Comparison of ENCODE assay signal across 19 cellular contexts in the genomic region with DNA sequence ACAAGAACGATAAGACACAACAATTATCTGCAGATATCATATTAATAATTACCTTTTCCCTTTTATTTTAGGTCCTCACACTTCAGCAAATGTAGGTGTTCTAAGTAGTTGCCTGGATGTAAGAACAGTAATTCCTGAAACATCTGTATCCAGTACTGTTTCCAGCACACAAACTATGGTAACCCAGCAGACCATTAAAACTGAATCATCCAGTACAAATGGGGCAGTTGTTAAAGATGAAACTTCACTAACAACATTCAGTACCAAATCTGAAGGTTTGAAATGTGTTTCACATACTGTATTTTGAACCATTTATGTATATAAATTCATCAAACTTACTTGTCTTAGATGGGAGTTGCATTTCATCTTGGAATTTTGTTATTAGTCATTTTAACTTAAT. TPM values are rescaled to one million over a fixed set of nuclear protein-coding genes. Genes with fewer than 3 reads are reported as not detected.
A peak's percentile ranks its signal among the peaks of the same experiment; 100 is the strongest.
DNase-seq lines count a peak whose midpoint lies in the region; ATAC-seq lines count a peak whose summit lies in the region.
"Had no signal": no experiment of that assay in that cellular context is flagged by ENCODE, and none has a peak within 500 bp of the region (broad histone marks: within the 10 kb centered on the region; RNA-seq: fewer than 3 reads in every experiment).

No MANE protein-coding gene starts in this region.

- peaks cover 21% of the 10 kb centered on the region for H3K36me3 Mint-ChIP-seq in activated CD4-positive, alpha-beta T cell treated with anti-CD3 and anti-CD28 coated beads for 36 hours (ENCODE audit: low read depth)
- peaks cover 43% of the 10 kb centered on the region for H3K36me3 Mint-ChIP-seq in activated CD4-positive, alpha-beta T cell treated with anti-CD3 and anti-CD28 coated beads, Interleukin-2, amount 10 ng/mL, durations not matched to agents 7 days and 5 days (ENCODE audit: low read depth)

- H3K27me3 Mint-ChIP-seq in activated CD4-positive, alpha-beta T cell treated with anti-CD3 and anti-CD28 coated beads for 36 hours = no peaks in the 10 kb centered on the region
- no peaks in the 10 kb centered on the region for H3K27me3 Mint-ChIP-seq in activated CD4-positive, alpha-beta T cell treated with anti-CD3 and anti-CD28 coated beads, Interleukin-2, amount 10 ng/mL, durations not matched to agents 7 days and 5 days
- H3K27me3 Mint-ChIP-seq: CD4-positive, CD25-positive, alpha-beta regulatory T cell; CD8-positive, alpha-beta memory T cell; IgD-negative memory B cell had no signal

- no peak overlapping the region for H3K27ac Mint-ChIP-seq in activated CD4-positive, alpha-beta T cell treated with anti-CD3 and anti-CD28 coated beads for 36 hours
- H3K27ac Mint-ChIP-seq in activated CD4-positive, alpha-beta T cell treated with anti-CD3 and anti-CD28 coated beads, Interleukin-2, amount 10 ng/mL, durations not matched to agents 7 days and 5 days = no peak overlapping the region
- H3K27ac Mint-ChIP-seq: CD4-positive, CD25-positive, alpha-beta regulatory T cell; GM23338; IgD-negative memory B cell had no signal

- peaks cover 4% of the 10 kb centered on the region for H3K4me1 Mint-ChIP-seq in activated CD4-positive, alpha-beta T cell treated with anti-CD3 and anti-CD28 coated beads for 36 hours
- peaks cover 1% of the 10 kb centered on the region for H3K4me1 Mint-ChIP-seq in activated CD4-positive, alpha-beta T cell treated with anti-CD3 and anti-CD28 coated beads, Interleukin-2, amount 10 ng/mL, durations not matched to agents 7 days and 5 days
- H3K4me1 Mint-ChIP-seq: GM23338, IgD-negative memory B cell had no signal

- H3K9me3 ChIP-seq in GM23248 (ENCODE audit: low read depth) = no peaks in the 10 kb centered on the region
- H3K9me3 ChIP-seq: BE2C, Caco-2 had no signal

- H3F3A ChIP-seq in GM23248 (ENCODE audit: insufficient read depth) = no peaks in the 10 kb centered on the region

- no peaks in the 10 kb centered on the region for H3K4me1 ChIP-seq in GM23248 (ENCODE audit: insufficient read depth)
- H3K4me1 ChIP-seq: BE2C, Caco-2 had no signal

- in situ Hi-C loops in GM23248 (cut with MboI) = no loop called here
- in situ Hi-C loops in KBM-7 (cut with MboI; ENCODE audit: low pct_unique_long_range_greater_than_20kb, low sequenced_read_pairs) = no loop called here

- ATAC-seq in activated CD4-positive, alpha-beta T cell treated with anti-CD3 and anti-CD28 coated beads for 36 hours = peak; percentile 39
- ATAC-seq in HG02763 (IDR thresholded peaks at IDR 0.05; ENCODE audit: unreplicated experiment) (no peak), GM21515 (IDR thresholded peaks at IDR 0.05; ENCODE audit: unreplicated experiment) (no peak)
- ATAC-seq: GM23338 had no signal

- no peaks in the 10 kb centered on the region for H3K9me3 Mint-ChIP-seq in activated CD4-positive, alpha-beta T cell treated with anti-CD3 and anti-CD28 coated beads for 36 hours (ENCODE audit: low read depth)
- no peaks in the 10 kb centered on the region for H3K9me3 Mint-ChIP-seq in activated CD4-positive, alpha-beta T cell treated with anti-CD3 and anti-CD28 coated beads, Interleukin-2, amount 10 ng/mL, durations not matched to agents 7 days and 5 days
- H3K9me3 Mint-ChIP-seq: CD4-positive, CD25-positive, alpha-beta regulatory T cell; CD8-positive, alpha-beta memory T cell; GM23338; IgD-negative memory B cell had no signal

- H3K9me2 ChIP-seq in GM23248 (ENCODE audit: insufficient read depth) = no peaks in the 10 kb centered on the region

- POLR2A ChIA-PET in activated CD4-positive, alpha-beta T cell treated with anti-CD3 and anti-CD28 coated beads for 36 hours (lab: Charles Lee) = no interaction called here
- POLR2A ChIA-PET in activated CD4-positive, alpha-beta T cell treated with anti-CD3 and anti-CD28 coated beads, Interleukin-2, amount 10 ng/mL, durations not matched to agents 7 days and 5 days (lab: Charles Lee) = no interaction called here

- no peak overlapping the region for H3K4me3 Mint-ChIP-seq in activated CD4-positive, alpha-beta T cell treated with anti-CD3 and anti-CD28 coated beads for 36 hours
- H3K4me3 Mint-ChIP-seq in activated CD4-positive, alpha-beta T cell treated with anti-CD3 and anti-CD28 coated beads, Interleukin-2, amount 10 ng/mL, durations not matched to agents 7 days and 5 days = no peak overlapping the region
- H3K4me3 Mint-ChIP-seq: CD4-positive, CD25-positive, alpha-beta regulatory T cell; CD8-positive, alpha-beta memory T cell; GM23338; IgD-negative memory B cell had no signal

- CTCF ChIA-PET in activated CD4-positive, alpha-beta T cell treated with anti-CD3 and anti-CD28 coated beads for 36 hours (lab: Charles Lee) = interaction anchor here (3.5 kb wide), 1 partner anchor 13 kb away, joined by 21 read pairs; no protein-coding TSS in a partner anchor
- CTCF ChIA-PET in activated CD4-positive, alpha-beta T cell treated with anti-CD3 and anti-CD28 coated beads, Interleukin-2, amount 10 ng/mL, durations not matched to agents 7 days and 5 days (lab: Charles Lee) = no interaction called here

- H3K4me2 ChIP-seq in GM23248 (ENCODE audit: unreplicated experiment) = no peak overlapping the region
- H3K4me2 ChIP-seq: GM23338 had no signal

- no peak for DNase-seq in activated CD4-positive, alpha-beta T cell treated with anti-CD3 and anti-CD28 coated beads for 36 hours
- no peak for DNase-seq in activated CD4-positive, alpha-beta T cell treated with anti-CD3 and anti-CD28 coated beads, Interleukin-2, amount 10 ng/mL, durations not matched to agents 7 days and 5 days
- peak; percentile 2 for DNase-seq in GM23248
- peak; percentile 29 for DNase-seq in fibroblast of peridontal ligament (ENCODE audit: extremely low read depth)
- no peak for DNase-seq in activated CD8-positive, alpha-beta memory T cell treated with anti-CD3 and anti-CD28 coated beads, Interleukin-2, amount 50 U/mL, for 4 hours
- DNase-seq in KBM-7 = no peak
- DNase-seq: BE2C; C1 segment of cervical spinal cord; Caco-2; CD4-positive, CD25-positive, alpha-beta regulatory T cell; CD8-positive, alpha-beta memory T cell; HCEC 1CT; KG1 had no signal

- no peak overlapping the region for H2AFZ ChIP-seq in GM23248
- H2AFZ ChIP-seq: GM23338 had no signal

- intact Hi-C loops in activated CD4-positive, alpha-beta T cell treated with anti-CD3 and anti-CD28 coated beads for 36 hours (cut with DNase I, micrococcal nuclease) = loop anchor here in 1 of 2 experiments (1.0 kb wide), 1 partner anchor 11 kb away; no protein-coding TSS in a partner anchor

- no peak overlapping the region for H3K4me3 ChIP-seq in GM23248
- H3K4me3 ChIP-seq: GM23338 had no signal

- WGBS in GM23248 (ENCODE audit: low coverage in 1 of 2, low lambda C conversion rate in 2 of 2, missing lambda C conversion rate in 2 of 2), 2 experiments = 97 to 100% methylated on average over 1 of the region's 1 CpG

- H3K27me3 ChIP-seq in GM23248 (replicated peaks; ENCODE audit: insufficient read depth) = no peaks in the 10 kb centered on the region
- H3K27me3 ChIP-seq: BE2C had no signal

- no peaks in the 10 kb centered on the region for H4K20me1 ChIP-seq in GM23248 (ENCODE audit: insufficient read depth)

- no peak overlapping the region for H3K9ac ChIP-seq in GM23248

- H3K79me2 ChIP-seq in GM23248 (ENCODE audit: insufficient read depth) = no peaks in the 10 kb centered on the region

- peaks cover 83% of the 10 kb centered on the region for H3K36me3 ChIP-seq in GM23248 (ENCODE audit: low read depth)

- H3K27ac ChIP-seq in GM23248 = no peak overlapping the region
- H3K27ac ChIP-seq: 22Rv1 had no signal

RNA-seq across cellular contexts. Expression of a gene that starts 31.0 kb away (rescaled TPM):
- total RNA-seq in activated CD4-positive, alpha-beta T cell treated with anti-CD3 and anti-CD28 coated beads for 36 hours = 1 to 10 TPM; 6.4 to 6.5 TPM
- 10 to 100 TPM; 13.1 to 15.4 TPM for total RNA-seq in activated CD4-positive, alpha-beta T cell treated with anti-CD3 and anti-CD28 coated beads, Interleukin-2, amount 10 ng/mL, durations not matched to agents 7 days and 5 days
- 24.0 and 26.8 TPM in 2 replicates for total RNA-seq in GM23248 (2014; rRNA removed; shearing (Covaris generic))
- polyA plus RNA-seq in GM23248 (2016; fragmentation: Nextera tagmentation; extraction: Ambion mirVana) = 16.6 and 16.9 TPM in 2 replicates

RNA-seq across cellular contexts. Expression of a gene that starts 42.7 kb away (rescaled TPM):
- 10 to 100 TPM; 18.8 to 27.2 TPM for total RNA-seq in activated CD4-positive, alpha-beta T cell treated with anti-CD3 and anti-CD28 coated beads for 36 hours
- total RNA-seq in activated CD4-positive, alpha-beta T cell treated with anti-CD3 and anti-CD28 coated beads, Interleukin-2, amount 10 ng/mL, durations not matched to agents 7 days and 5 days = 10 to 100 TPM; 26.8 to 30.2 TPM
- 31.5 and 42.2 TPM in 2 replicates for total RNA-seq in GM23248 (2014; rRNA removed; shearing (Covaris generic))
- 35.0 and 37.1 TPM in 2 replicates for polyA plus RNA-seq in GM23248 (2016; fragmentation: Nextera tagmentation; extraction: Ambion mirVana)

RNA-seq across cellular contexts. Expression of a gene that starts 45.3 kb away (rescaled TPM):
- under 1 TPM in 1 of 2 experiments, not detected in 1; 0.23 TPM for total RNA-seq in activated CD4-positive, alpha-beta T cell treated with anti-CD3 and anti-CD28 coated beads for 36 hours
- not detected for total RNA-seq in activated CD4-positive, alpha-beta T cell treated with anti-CD3 and anti-CD28 coated beads, Interleukin-2, amount 10 ng/mL, durations not matched to agents 7 days and 5 days
- 58.6 and 63.2 TPM in 2 replicates for total RNA-seq in GM23248 (2014; rRNA removed; shearing (Covaris generic))
- 94.5 and 99.2 TPM in 2 replicates for polyA plus RNA-seq in GM23248 (2016; fragmentation: Nextera tagmentation; extraction: Ambion mirVana)
- total RNA-seq: A673; Caco-2; CD4-positive, CD25-positive, alpha-beta regulatory T cell had no signal
- polyA plus RNA-seq: CD4-positive, CD25-positive, alpha-beta regulatory T cell; CD8-positive, alpha-beta memory T cell had no signal

Comparison
In these comparisons a context has a peak if more than half of its experiments do, and no peak if none do; other contexts are left out.
1. DNase-seq: peak in GM23248 (single experiment) and fibroblast of peridontal ligament (single experiment); none in activated CD4-positive, alpha-beta T cell treated with anti-CD3 and anti-CD28 coated beads for 36 hours (single experiment), activated CD4-positive, alpha-beta T cell treated with anti-CD3 and anti-CD28 coated beads, Interleukin-2, amount 10 ng/mL, durations not matched to agents 7 days and 5 days (single experiment), activated CD8-positive, alpha-beta memory T cell treated with anti-CD3 and anti-CD28 coated beads, Interleukin-2, amount 50 U/mL, for 4 hours (single experiment) and KBM-7 (single experiment).
2. RNA of a gene that starts 45.3 kb away (total RNA-seq): 58.6 to 63.2 TPM in GM23248; 0.23 TPM in activated CD4-positive, alpha-beta T cell treated with anti-CD3 and anti-CD28 coated beads for 36 hours and not detected in activated CD4-positive, alpha-beta T cell treated with anti-CD3 and anti-CD28 coated beads, Interleukin-2, amount 10 ng/mL, durations not matched to agents 7 days and 5 days; every median in the first group is over 10 times any median in the second.